ENCODE assay signal across 19 cellular contexts in genomic region chr3:130755666-130756065, GRCh38.
"Had no signal": no experiment of that assay in that cellular context is flagged by ENCODE, and none has a peak within 500 bp of the region (broad histone marks: within the 10 kb centered on the region; RNA-seq: fewer than 3 reads in every experiment).

No MANE protein-coding gene starts in this region.

- H3K4me3 ChIP-seq: adrenal gland, esophagus squamous epithelium, left lung, skin epidermis, tibial artery had no signal

- H3K9me3 ChIP-seq: adrenal gland, esophagus squamous epithelium, left lung, neutrophil, tibial artery had no signal

- H3K36me3 ChIP-seq: adrenal gland, esophagus squamous epithelium, left lung, neutrophil, tibial artery had no signal

- H3K27me3 ChIP-seq: adrenal gland, esophagus squamous epithelium, left lung, neutrophil, tibial artery had no signal

- H3K27ac ChIP-seq: adrenal gland, left lung, neutrophil, skin epidermis, tibial artery had no signal

- DNase-seq: activated CD4-positive, alpha-beta memory T cell treated with anti-CD3 and anti-CD28 coated beads for 36 hours; activated CD4-positive, alpha-beta T cell treated with anti-CD3 and anti-CD28 coated beads for 36 hours; activated effector memory CD4-positive, alpha-beta T cell treated with Interleukin-2 at 50 U/mL for 16 hours; activated T-cell treated with anti-CD3 and anti-CD28 coated beads, Interleukin-2, amount 50 U/mL, for 24 hours; adrenal gland; esophagus squamous epithelium; glutamatergic neuron; hypothalamus; left lung; naive thymus-derived CD8-positive, alpha-beta T cell; posterior cingulate gyrus; right cardiac atrium; stimulated activated CD4-positive, alpha-beta T cell treated with anti-CD3 and anti-CD28 coated beads, Interleukin-15, amount 100 ng/mL, for 24 hours; stimulated activated CD4-positive, alpha-beta T cell treated with anti-CD3 and anti-CD28 coated beads, Interleukin-4, amount 100 ng/mL, for 1 hour; stimulated activated naive B cell treated with anti-CD40 and anti-IgM and Interleukin-4, amounts not matched to agents 10 μg/mL and 1 μg/mL and 100 μg/mL, for 72 hours; T-helper 2 cell; tibial artery had no signal

- H3K4me1 ChIP-seq: adrenal gland, left lung, tibial artery had no signal

- ATAC-seq: activated CD4-positive, alpha-beta T cell treated with anti-CD3 and anti-CD28 coated beads for 36 hours; left lung; naive thymus-derived CD8-positive, alpha-beta T cell; right cardiac atrium; stimulated activated naive B cell treated with anti-CD40 and anti-IgM and Interleukin-4, amounts not matched to agents 10 μg/mL and 1 μg/mL and 100 μg/mL, for 72 hours had no signal
